8 cellular contexts compared by ENCODE assay signal in the genomic region with DNA sequence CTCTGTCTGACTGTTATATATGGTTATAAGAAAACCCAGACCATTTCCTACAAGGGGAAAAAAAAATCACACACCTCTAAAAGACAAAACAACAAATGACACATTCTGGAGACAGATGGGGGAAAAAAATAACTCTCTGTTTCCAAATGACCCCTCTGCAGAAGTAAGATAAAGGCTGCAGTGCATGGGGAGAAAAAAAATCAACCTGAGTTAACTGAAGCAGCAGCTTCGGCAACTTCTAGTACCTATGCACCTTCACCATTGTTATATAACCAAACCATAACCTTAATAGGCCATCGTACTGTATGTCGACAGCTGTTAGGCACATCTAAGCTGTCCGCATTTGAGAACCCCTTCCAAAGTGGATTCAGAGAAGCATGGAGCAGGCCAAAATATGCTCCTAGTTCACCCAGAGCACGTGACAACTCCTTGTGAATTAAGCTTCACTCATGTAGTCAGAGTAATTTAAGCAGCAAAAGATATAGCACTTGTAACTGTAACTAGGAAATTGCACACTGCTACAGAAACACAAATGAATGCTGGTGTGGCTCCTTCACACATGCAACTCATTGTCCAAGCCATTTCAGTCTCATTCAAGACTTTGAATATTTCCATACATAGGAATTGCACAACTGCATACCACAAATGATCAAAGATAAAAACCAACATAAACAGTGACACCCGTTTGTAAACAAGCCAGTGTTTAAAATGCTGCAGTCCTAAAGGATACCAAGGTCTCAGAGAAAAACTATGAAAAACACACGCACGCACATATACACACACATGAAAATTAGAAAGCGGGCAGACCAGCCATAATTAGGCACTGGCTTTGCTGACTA. TPM values are rescaled to one million over a fixed set of nuclear protein-coding genes. Genes with fewer than 3 reads are reported as not detected.
DNase-seq lines count a peak whose midpoint lies in the region; ATAC-seq, FAIRE-seq and TF ChIP-seq lines count a peak whose summit lies in the region.

No MANE protein-coding gene starts in this region.

- H3K27ac ChIP-seq in HepG2 (ENCODE audit: extremely low read length, insufficient read depth, low read length) (peak overlapping the region; percentile 80), upper lobe of right lung (peak overlapping the region; percentile 88)

- H3K4me3 ChIP-seq in HepG2 (replicated peaks in 1 of 3; ENCODE audit: insufficient read depth in 1 of 3, low read depth in 2 of 3, low read length in 3 of 3) (peak overlapping the region; percentile 79 to 89 (median 87); a peak in 5 of 6 replicates), upper lobe of right lung (peak overlapping the region; percentile 76)

- no peak overlapping the region for H2AFZ ChIP-seq in HepG2 (ENCODE audit: low read length)

- peaks cover 70% of the 10 kb centered on the region for H3K79me2 ChIP-seq in HepG2 (ENCODE audit: insufficient read depth, low read length)

- no TSS peak for BruUV-seq in HepG2 (replicated peaks; lab: Mats Ljungman, UMichigan)

- POLR2A ChIA-PET in activated naive CD8-positive, alpha-beta T cell treated with anti-CD3 and anti-CD28 coated beads, Interleukin-2, amount 10 ng/mL, durations not matched to agents 7 days and 5 days (lab: Charles Lee) = interaction anchor here (0.7 to 1.0 kb wide), 2 partner anchors 73 to 92 kb away, joined by 3 to 4 read pairs; no protein-coding TSS in a partner anchor
- POLR2A ChIA-PET in HepG2 (lab: Yijun Ruan, JAX) = interaction anchor here (1.0 to 5.8 kb wide), 9 partner anchors 18 to 303 kb away, joined by 3 to 69 read pairs (median 8); partner anchors contain the start of genes APOA1 and APOC3

- no peak for TF ChIP-seq CTCF in HepG2 (CRISPR knock-in tag; IDR thresholded peaks at IDR 0.05)
- TF ChIP-seq CTCF in upper lobe of right lung (IDR thresholded peaks at IDR 0.05) = no peak

- peaks cover 50% of the 10 kb centered on the region for H3K4me1 Mint-ChIP-seq in activated naive CD8-positive, alpha-beta T cell treated with anti-CD3 and anti-CD28 coated beads, Interleukin-2, amount 10 ng/mL, durations not matched to agents 7 days and 5 days

- H3K4me2 ChIP-seq in HepG2 (ENCODE audit: low read depth, low read length) = peak overlapping the region; percentile 91

- H3K27me3 Mint-ChIP-seq in activated naive CD8-positive, alpha-beta T cell treated with anti-CD3 and anti-CD28 coated beads, Interleukin-2, amount 10 ng/mL, durations not matched to agents 7 days and 5 days = no peaks in the 10 kb centered on the region

- FAIRE-seq in HTR-8/SVneo (lab: Jason Lieb, UNC) (peak; percentile 38), HepG2 (lab: Jason Lieb, UNC) (no peak)

- DNase-seq in AG08395 (ENCODE audit: low spot score) (peak; percentile 46), HTR-8/SVneo (ENCODE audit: insufficient read length, low spot score) (no peak), HepG2 (ENCODE audit: low spot score) (peak; percentile 82), upper lobe of right lung (no peak), Ammon's horn (ENCODE audit: low spot score) (no peak), AML-193 (lab: John Stamatoyannopoulos, UW) (no peak)
- DNase-seq in activated naive CD8-positive, alpha-beta T cell treated with anti-CD3 and anti-CD28 coated beads, Interleukin-2, amount 10 ng/mL, durations not matched to agents 7 days and 5 days = no peak

- no peaks in the 10 kb centered on the region for H3K9me3 ChIP-seq in HepG2 (ENCODE audit: low read length)
- H3K9me3 ChIP-seq in upper lobe of right lung = no peaks in the 10 kb centered on the region

- TF ChIP-seq RAD21 in HepG2 (CRISPR knock-in tag; IDR thresholded peaks at IDR 0.05) = no peak

- CTCF ChIA-PET in HepG2 (lab: Yijun Ruan, JAX; ENCODE audit: low intra/inter-chr PET ratio, low total read pairs) = interaction anchor here (0.7 kb wide), 1 partner anchor 124 kb away, joined by 5 read pairs; no protein-coding TSS in a partner anchor

- H3K27me3 ChIP-seq in HepG2 (ENCODE audit: control insufficient read depth in 1 of 2, insufficient read depth in 2 of 2, low read length in 2 of 2) (no peaks in the 10 kb centered on the region; a peak in 1 of 5 replicates), upper lobe of right lung (no peaks in the 10 kb centered on the region)

- intact Hi-C loops in HepG2 (cut with micrococcal nuclease; ENCODE audit: unreplicated experiment) (loop anchor here (2.0 to 5.0 kb wide), 3 partner anchors 19 to 167 kb away; no protein-coding TSS in a partner anchor), upper lobe of right lung (cut with DNase I) (no loop called here)

- TF ChIP-seq EP300 in HepG2 (IDR thresholded peaks at IDR 0.05; ENCODE audit: low read depth in 2 of 2, low read length in 2 of 2) (peak; percentile 39 to 87; a peak in 2 of 4 replicates), HepG2 (CRISPR knock-in tag; IDR thresholded peaks at IDR 0.05; ENCODE audit: borderline replicate concordance) (no peak; the same call in 1 of the 2 replicates)

- H3K9me3 Mint-ChIP-seq in activated naive CD8-positive, alpha-beta T cell treated with anti-CD3 and anti-CD28 coated beads, Interleukin-2, amount 10 ng/mL, durations not matched to agents 7 days and 5 days = peaks cover 4% of the 10 kb centered on the region

- H3K4me1 ChIP-seq in HepG2 (ENCODE audit: insufficient read depth, low read length) (peaks cover 77% of the 10 kb centered on the region), upper lobe of right lung (peaks cover 35% of the 10 kb centered on the region)

- H4K20me1 ChIP-seq in HepG2 (ENCODE audit: insufficient read depth, low read length) = peaks cover 54% of the 10 kb centered on the region

- WGBS in HepG2 (ENCODE audit: low lambda C conversion rate) = 23% methylated on average over 9 of the region's 9 CpGs

- H3K9ac ChIP-seq in HepG2 (ENCODE audit: insufficient read depth, low read depth, low read length) = peak overlapping the region; percentile 88

- peak overlapping the region; percentile 84 for H3K27ac Mint-ChIP-seq in activated naive CD8-positive, alpha-beta T cell treated with anti-CD3 and anti-CD28 coated beads, Interleukin-2, amount 10 ng/mL, durations not matched to agents 7 days and 5 days

- 0 out of 4 replicates have a peak, but pooled peaks of 1 of the 2 experiments have one; percentile 20 for TF ChIP-seq POLR2A in HepG2 (IDR thresholded peaks at IDR 0.05; ENCODE audit: insufficient read depth in 1 of 2, low read depth in 2 of 2, low read length in 2 of 2)

- ATAC-seq in activated naive CD8-positive, alpha-beta T cell treated with anti-CD3 and anti-CD28 coated beads, Interleukin-2, amount 10 ng/mL, durations not matched to agents 7 days and 5 days (ENCODE audit: low read depth) = no peak
- ATAC-seq in HepG2 (peak; percentile 35), upper lobe of right lung (no peak), HG03521 (IDR thresholded peaks at IDR 0.05; ENCODE audit: unreplicated experiment) (no peak)

- peaks cover 14% of the 10 kb centered on the region for H3K36me3 Mint-ChIP-seq in activated naive CD8-positive, alpha-beta T cell treated with anti-CD3 and anti-CD28 coated beads, Interleukin-2, amount 10 ng/mL, durations not matched to agents 7 days and 5 days

- peak overlapping the region; percentile 93 for H3K4me3 Mint-ChIP-seq in activated naive CD8-positive, alpha-beta T cell treated with anti-CD3 and anti-CD28 coated beads, Interleukin-2, amount 10 ng/mL, durations not matched to agents 7 days and 5 days

- H3K36me3 ChIP-seq in HepG2 (replicated peaks in 1 of 2; ENCODE audit: control insufficient read depth in 1 of 2, insufficient read depth in 2 of 2, low read length in 2 of 2) = 0 out of 5 replicates have a peak, but pooled peaks cover 0 to 1% of the 10 kb centered on the region in 2 experiments
- no peaks in the 10 kb centered on the region for H3K36me3 ChIP-seq in upper lobe of right lung

- in situ Hi-C loops in HepG2 (cut with HindIII; ENCODE audit: extremely low pct_ligation_motif_present, low pct_unique_long_range_greater_than_20kb) = loop anchor here (5.0 to 10.0 kb wide), 2 partner anchors 213 to 301 kb away; partner anchors contain the start of gene APOA5

RNA-seq across cellular contexts. Expression of gene SIK3, which starts 2.7 kb away (rescaled TPM):
- 10 to 100 TPM; 44.7 to 45.8 TPM for total RNA-seq in activated naive CD8-positive, alpha-beta T cell treated with anti-CD3 and anti-CD28 coated beads, Interleukin-2, amount 10 ng/mL, durations not matched to agents 7 days and 5 days
- total RNA-seq in HepG2 (2016; rRNA removed; fragmentation: Illumina TruSeq; extraction: Trizol) = 9.8 and 11.3 TPM in 2 replicates
- 6.0 and 6.1 TPM in 2 replicates for total RNA-seq in HepG2 (2016; cell fraction: cytosol; rRNA removed; fragmentation: Illumina TruSeq; extraction: Trizol; ENCODE audit: low read depth)
- 9.5 and 11.9 TPM in 2 replicates for total RNA-seq in HepG2 (2016; cell fraction: insoluble cytoplasmic fraction; rRNA removed; fragmentation: Illumina TruSeq; extraction: Trizol)
- 9.6 and 12.4 TPM in 2 replicates for total RNA-seq in HepG2 (2016; cell fraction: membrane; rRNA removed; fragmentation: Illumina TruSeq; extraction: Trizol)
- total RNA-seq in HepG2 (2016; cell fraction: nucleus; rRNA removed; fragmentation: Illumina TruSeq; extraction: Trizol) = 23.0 and 23.2 TPM in 2 replicates
- polyA plus RNA-seq in HepG2 (2011; rRNA removed) = 5.7 and 8.0 TPM in 2 replicates
- 4.5 and 4.9 TPM in 2 replicates for polyA plus RNA-seq in HepG2 (2011; cell fraction: cytosol; rRNA removed)
- 27.4 and 30.5 TPM in 2 replicates for polyA plus RNA-seq in HepG2 (2011; cell fraction: nucleus; rRNA removed)
- 16.2 and 16.5 TPM in 2 replicates for polyA plus RNA-seq in HepG2 (2012)
- polyA plus RNA-seq in HepG2 (2016; cell fraction: cytosol; fragmentation: Illumina TruSeq; extraction: Trizol; ENCODE audit: low read depth) = 2.3 and 2.6 TPM in 2 replicates
- 8.4 and 11.2 TPM in 2 replicates for polyA plus RNA-seq in HepG2 (2016; cell fraction: insoluble cytoplasmic fraction; fragmentation: Illumina TruSeq; extraction: Trizol; ENCODE audit: low read depth)
- polyA plus RNA-seq in HepG2 (2016; cell fraction: membrane; fragmentation: Illumina TruSeq; extraction: Trizol; ENCODE audit: low read depth) = 4.2 and 5.0 TPM in 2 replicates
- polyA plus RNA-seq in HepG2 (2016; cell fraction: nucleus; fragmentation: Illumina TruSeq; extraction: Trizol; ENCODE audit: insufficient read depth, low read depth) = 23.6 and 25.1 TPM in 2 replicates
- polyA minus RNA-seq in HepG2 (2011; rRNA and poly(A)+ RNA removed; ENCODE audit: low replicate concordance) = 13.9 and 17.8 TPM in 2 replicates
- polyA minus RNA-seq in HepG2 (2011; cell fraction: cytosol; rRNA and poly(A)+ RNA removed) = 5.2 and 6.9 TPM in 2 replicates
- 37.6 and 53.8 TPM in 2 replicates for polyA minus RNA-seq in HepG2 (2011; cell fraction: nucleus; rRNA and poly(A)+ RNA removed)
- 37.1 TPM for total RNA-seq in upper lobe of right lung

RNA-seq across cellular contexts. Expression of gene PAFAH1B2, which starts 48.6 kb away (rescaled TPM):
- 10 to 100 TPM; 58.5 to 60.4 TPM for total RNA-seq in activated naive CD8-positive, alpha-beta T cell treated with anti-CD3 and anti-CD28 coated beads, Interleukin-2, amount 10 ng/mL, durations not matched to agents 7 days and 5 days
- total RNA-seq in HepG2 (2016; rRNA removed; fragmentation: Illumina TruSeq; extraction: Trizol) (104 and 178 TPM in 2 replicates), upper lobe of right lung (86.9 TPM)
- 34.4 and 37.3 TPM in 2 replicates for total RNA-seq in HepG2 (2016; cell fraction: cytosol; rRNA removed; fragmentation: Illumina TruSeq; extraction: Trizol; ENCODE audit: low read depth)
- total RNA-seq in HepG2 (2016; cell fraction: insoluble cytoplasmic fraction; rRNA removed; fragmentation: Illumina TruSeq; extraction: Trizol) = 107 and 164 TPM in 2 replicates
- 37.1 and 43.1 TPM in 2 replicates for total RNA-seq in HepG2 (2016; cell fraction: membrane; rRNA removed; fragmentation: Illumina TruSeq; extraction: Trizol)
- 42.3 and 46.9 TPM in 2 replicates for total RNA-seq in HepG2 (2016; cell fraction: nucleus; rRNA removed; fragmentation: Illumina TruSeq; extraction: Trizol)
- 27.0 and 28.8 TPM in 2 replicates for polyA plus RNA-seq in HepG2 (2011; rRNA removed)
- 21.8 and 24.3 TPM in 2 replicates for polyA plus RNA-seq in HepG2 (2011; cell fraction: cytosol; rRNA removed)
- 15.1 and 15.4 TPM in 2 replicates for polyA plus RNA-seq in HepG2 (2011; cell fraction: nucleus; rRNA removed)
- 23.9 and 26.9 TPM in 2 replicates for polyA plus RNA-seq in HepG2 (2012)
- polyA plus RNA-seq in HepG2 (2016; cell fraction: cytosol; fragmentation: Illumina TruSeq; extraction: Trizol; ENCODE audit: low read depth) = 2.7 and 3.0 TPM in 2 replicates
- 70.7 and 75.2 TPM in 2 replicates for polyA plus RNA-seq in HepG2 (2016; cell fraction: insoluble cytoplasmic fraction; fragmentation: Illumina TruSeq; extraction: Trizol; ENCODE audit: low read depth)
- 12.5 and 14.8 TPM in 2 replicates for polyA plus RNA-seq in HepG2 (2016; cell fraction: membrane; fragmentation: Illumina TruSeq; extraction: Trizol; ENCODE audit: low read depth)
- polyA plus RNA-seq in HepG2 (2016; cell fraction: nucleus; fragmentation: Illumina TruSeq; extraction: Trizol; ENCODE audit: insufficient read depth, low read depth) = 26.9 and 30.3 TPM in 2 replicates
- polyA minus RNA-seq in HepG2 (2011; rRNA and poly(A)+ RNA removed; ENCODE audit: low replicate concordance) = 84.0 and 119 TPM in 2 replicates
- 68.8 and 69.8 TPM in 2 replicates for polyA minus RNA-seq in HepG2 (2011; cell fraction: cytosol; rRNA and poly(A)+ RNA removed)
- 42.0 and 56.1 TPM in 2 replicates for polyA minus RNA-seq in HepG2 (2011; cell fraction: nucleus; rRNA and poly(A)+ RNA removed)

Comparison
In these comparisons a context has a peak if more than half of its experiments do, and no peak if none do; other contexts are left out.
1. DNase-seq: peak in AG08395 (single experiment) and HepG2 (single experiment); none in HTR-8/SVneo (single experiment), activated naive CD8-positive, alpha-beta T cell treated with anti-CD3 and anti-CD28 coated beads, Interleukin-2, amount 10 ng/mL, durations not matched to agents 7 days and 5 days (single experiment), upper lobe of right lung (single experiment), Ammon's horn (single experiment) and AML-193 (0 of 2).